ENCODE assay signal across 23 cellular contexts in the genomic region with DNA sequence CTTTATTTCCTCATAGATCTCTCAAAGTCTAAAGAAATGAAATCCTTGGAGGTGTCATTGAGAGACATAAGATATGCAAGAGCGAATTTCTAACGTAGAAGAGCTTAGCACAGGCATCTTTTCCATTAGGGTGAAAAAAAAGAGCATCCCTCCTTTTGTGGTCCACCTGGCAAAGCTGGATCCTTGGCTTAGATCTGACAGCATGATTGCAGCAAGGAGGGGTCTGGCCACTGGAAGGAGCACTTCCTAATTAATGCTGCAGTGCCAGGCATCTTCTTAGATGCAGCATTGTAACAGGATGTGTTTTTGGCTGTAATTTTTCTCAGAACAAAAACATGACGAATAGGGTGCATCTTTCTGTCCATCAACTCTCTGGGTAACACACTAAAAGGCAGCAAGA.
"Had no signal": no experiment of that assay in that cellular context is flagged by ENCODE, and none has a peak within 500 bp of the region (broad histone marks: within the 10 kb centered on the region; RNA-seq: fewer than 3 reads in every experiment).

No MANE protein-coding gene starts in this region.

- ATAC-seq: heart right ventricle, left cardiac atrium, lower lobe of right lung, natural killer cell, pancreas, right cardiac atrium had no signal

- H3K27me3 ChIP-seq: heart right ventricle, pancreas, thyroid gland, upper lobe of left lung, vagina had no signal

- H3K27me3 Mint-ChIP-seq: memory B cell, progenitor cell of endocrine pancreas had no signal

- H3K27ac Mint-ChIP-seq: memory B cell, mesothelial cell of epicardium, natural killer cell, progenitor cell of endocrine pancreas had no signal

- H3K36me3 Mint-ChIP-seq: mesothelial cell of epicardium had no signal

- H3K9me3 ChIP-seq: pancreas, thyroid gland, vagina had no signal

- H3K4me3 ChIP-seq: coronary artery, heart right ventricle, left ventricle myocardium inferior, lower lobe of right lung, pancreas, smooth muscle cell, thyroid gland, upper lobe of left lung, vagina had no signal

- H3K27ac ChIP-seq: coronary artery, heart right ventricle, left ventricle myocardium inferior, lower lobe of right lung, pancreas, thyroid gland, upper lobe of left lung, vagina had no signal

- FAIRE-seq: frontal cortex, kidney, pancreas had no signal

- H3K4me1 Mint-ChIP-seq: memory B cell, mesothelial cell of epicardium, natural killer cell, neural crest cell had no signal

- H3K4me1 ChIP-seq: heart right ventricle, left ventricle myocardium inferior, lower lobe of right lung, pancreas, thyroid gland, upper lobe of left lung, vagina had no signal

- DNase-seq: effector CD4-positive, alpha-beta T cell; heart right ventricle; hypothalamus; kidney; left cardiac atrium; left ventricle myocardium inferior; lower lobe of right lung; natural killer cell; occipital lobe; pancreas; right cardiac atrium; stimulated activated CD4-positive, alpha-beta T cell treated with anti-CD3 and anti-CD28 coated beads, Interleukin-2, amount 100 ng/mL, for 48 hours; stimulated activated naive CD4-positive, alpha-beta T cell treated with Interleukin-2 at 50 U/mL for 16 hours; thyroid gland; upper lobe of left lung had no signal

- H3K4me2 ChIP-seq: smooth muscle cell had no signal

- H3K36me3 ChIP-seq: heart right ventricle, left ventricle myocardium inferior, lower lobe of right lung, pancreas, thyroid gland, upper lobe of left lung, vagina had no signal

- H3K4me3 Mint-ChIP-seq: memory B cell, mesothelial cell of epicardium, natural killer cell, neural crest cell had no signal
